In the genomic region with DNA sequence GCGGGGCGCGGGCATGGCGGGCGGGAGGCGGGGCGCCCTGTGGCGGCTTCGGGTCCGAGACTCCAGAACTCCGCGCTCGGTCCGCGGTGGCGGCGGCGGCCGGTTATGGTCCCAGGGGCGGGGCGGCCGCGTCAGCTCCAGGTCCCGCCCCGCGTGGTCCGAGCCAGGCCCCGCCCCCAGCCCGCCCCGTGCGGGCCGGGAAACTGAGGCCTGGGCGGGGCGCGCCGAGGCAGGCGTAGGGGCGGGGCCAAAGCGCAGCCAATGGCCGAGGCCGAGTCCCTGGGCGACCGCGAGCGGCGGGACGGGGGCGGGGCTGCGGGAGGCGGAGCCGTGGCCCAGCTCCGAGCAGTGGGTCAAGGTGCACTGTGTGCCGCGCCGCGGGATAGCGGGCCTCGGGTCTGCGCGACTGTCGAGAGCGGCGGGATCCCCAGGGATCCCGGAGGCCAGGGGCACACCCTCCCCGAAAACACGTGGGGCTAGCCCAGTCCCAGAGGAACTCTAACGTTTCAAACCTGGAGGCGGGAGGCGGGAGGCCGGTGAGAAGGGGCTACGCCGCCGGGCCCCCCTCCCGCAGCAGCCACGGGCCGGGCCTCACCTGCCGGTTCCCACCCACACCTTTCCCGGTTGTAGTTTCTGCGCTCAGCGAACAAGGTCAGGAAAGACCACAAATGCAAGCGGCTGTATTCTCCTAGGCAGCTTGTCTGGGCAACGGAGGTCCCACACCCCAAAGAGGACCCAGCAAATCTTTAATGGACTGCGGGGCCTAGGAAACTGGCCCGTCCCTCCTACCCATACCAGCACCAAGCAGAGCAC, we compare ENCODE assay signal across 1 cellular context.
TF ChIP-seq lines count a peak whose summit lies in the region.

A gene (minus strand): TSS at position 78 of the 813 bp plus-strand sequence. CDS start 63 bp downstream, at position 15.

TF ChIP-seq in HCT116, 20 proteins besides CTCF, POLR2A, EP300 and RAD21 (continued from another document):
- TF ChIP-seq EZH2 (IDR thresholded peaks at IDR 0.05) (no peak), SP1 (IDR thresholded peaks at IDR 0.05; ENCODE audit: low read depth) (peak; percentile 42)
